ENCODE assay signal across 21 cellular contexts in the genomic region with DNA sequence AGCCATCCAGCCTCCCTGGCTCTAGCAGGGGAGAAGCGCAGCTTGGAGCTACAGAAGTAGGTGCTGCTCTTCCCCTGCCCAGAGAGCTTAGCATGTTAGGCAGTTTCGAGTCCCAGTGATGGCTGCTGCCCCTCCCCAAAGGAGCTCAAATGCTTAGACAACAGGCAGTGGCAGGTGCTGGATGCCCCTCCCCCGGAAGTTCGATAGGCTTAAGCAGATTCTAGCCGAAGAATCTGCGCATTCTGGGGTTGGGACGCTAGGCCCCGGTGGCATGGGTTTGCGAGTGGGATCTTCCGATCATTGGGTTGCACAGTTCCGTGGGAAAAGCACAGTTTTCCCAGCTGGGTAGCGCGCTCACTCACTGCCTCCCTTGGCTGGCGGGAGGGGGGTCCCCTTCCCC.
DNase-seq lines count a peak whose midpoint lies in the region; ATAC-seq, FAIRE-seq and TF ChIP-seq lines count a peak whose summit lies in the region.
"Had no signal": no experiment of that assay in that cellular context is flagged by ENCODE, and none has a peak within 500 bp of the region (broad histone marks: within the 10 kb centered on the region; RNA-seq: fewer than 3 reads in every experiment).

No MANE protein-coding gene starts in this region.

- no peak overlapping the region for H2BK120ac ChIP-seq in H1 (replicated peaks; ENCODE audit: low read depth, low read length)

- no peak overlapping the region for H3K23ac ChIP-seq in H1 (ENCODE audit: insufficient read length)

- peaks cover 10% of the 10 kb centered on the region for H3K9me3 Mint-ChIP-seq in GM23338
- H3K9me3 Mint-ChIP-seq in stimulated activated effector memory CD8-positive, alpha-beta T cell treated with anti-CD3 and anti-CD28 coated beads, Interleukin-12 subunit alpha, Interleukin-12 subunit beta, amount 100 ng/mL, for 72 hours = peaks cover 26% of the 10 kb centered on the region

- no peaks in the 10 kb centered on the region for H3K4me1 ChIP-seq in GM23338 (ENCODE audit: insufficient read depth)
- H3K4me1 ChIP-seq in H1 (replicated peaks in 1 of 4; ENCODE audit: control insufficient read depth in 3 of 4, insufficient read depth in 4 of 4, low read length in 3 of 4) = no peaks in the 10 kb centered on the region
- H3K4me1 ChIP-seq in spleen = no peaks in the 10 kb centered on the region
- H3K4me1 ChIP-seq in lower lobe of right lung = no peaks in the 10 kb centered on the region
- H3K4me1 ChIP-seq: A549; BLaER1 treated with 17β-estradiol and CSF1 and Interleukin-3, amounts not matched to agents 10 nM and 100 nM; Caco-2 had no signal

- no peak overlapping the region for H3K14ac ChIP-seq in H1 (ENCODE audit: insufficient read length)

- no peak overlapping the region for H4K91ac ChIP-seq in H1 (replicated peaks; ENCODE audit: insufficient read length, low read length)

- POLR2A ChIA-PET in H1 (lab: Charles Lee; ENCODE audit: partially characterized antibody) = no interaction called here

- intact Hi-C loops in spleen (cut with DNase I; ENCODE audit: low total_unique reads) = no loop called here
- intact Hi-C loops in lower lobe of right lung (cut with DNase I) = no loop called here

- 0 out of 2 replicates have a peak overlapping the region, but pooled peaks have one; percentile 29 for H2BK15ac ChIP-seq in H1 (ENCODE audit: low read length)

- H3K4me3 ChIP-seq in GM23338 (no peak overlapping the region), H1 (ENCODE audit: extremely low read depth in 1 of 4, insufficient read depth in 2 of 4, low read depth in 3 of 4, low read length in 4 of 4) (no peak overlapping the region), spleen (no peak overlapping the region), lower lobe of right lung (no peak overlapping the region)
- H3K4me3 ChIP-seq: A549; BLaER1 treated with 17β-estradiol and CSF1 and Interleukin-3, amounts not matched to agents 10 nM and 100 nM had no signal

- H3K36me3 ChIP-seq in GM23338 (ENCODE audit: insufficient read depth) = no peaks in the 10 kb centered on the region
- H3K36me3 ChIP-seq in H1 (ENCODE audit: control insufficient read depth in 2 of 4, insufficient read depth in 4 of 4, low read length in 3 of 4) = no peaks in the 10 kb centered on the region
- no peaks in the 10 kb centered on the region for H3K36me3 ChIP-seq in spleen
- no peaks in the 10 kb centered on the region for H3K36me3 ChIP-seq in lower lobe of right lung
- H3K36me3 ChIP-seq: BLaER1 treated with 17β-estradiol and CSF1 and Interleukin-3, amounts not matched to agents 10 nM and 100 nM had no signal

- DNase-seq in GM23338 (ENCODE audit: low spot score) (no peak), H1 (ENCODE audit: low read depth in 1 of 2, low spot score in 2 of 2) (no peak), spleen (peak; percentile 51), lower lobe of right lung (no peak)
- no peak for DNase-seq in stimulated activated effector memory CD8-positive, alpha-beta T cell treated with anti-CD3 and anti-CD28 coated beads, Interleukin-12 subunit alpha, Interleukin-12 subunit beta, amount 100 ng/mL, for 72 hours (ENCODE audit: low spot score in 2 of 2)
- DNase-seq: AML-193; Caco-2; Calu3; CD4-positive, alpha-beta T cell; CD8-positive, alpha-beta T cell; DMS79 treated with DMSO at 0.1 percent for 48 hours; GF-D8 had no signal

- H3K79me2 ChIP-seq in GM23338 (replicated peaks; ENCODE audit: insufficient read depth) (no peaks in the 10 kb centered on the region), H1 (ENCODE audit: control insufficient read depth in 1 of 2, insufficient read depth in 2 of 2, low read length in 2 of 2) (no peaks in the 10 kb centered on the region)

- 91% methylated on average over 14 of the region's 14 CpGs; no CpG with 5 or more reads in 1 of the 2 experiments for WGBS in H1 (ENCODE audit: extremely low coverage in 1 of 2, insufficient coverage in 1 of 2, insufficient read length in 1 of 2, insufficient replicate concordance in 2 of 2, low coverage in 1 of 2, low lambda C conversion rate in 2 of 2, missing lambda C conversion rate in 1 of 2), 2 experiments
- WGBS in spleen, 5 donors = 89 to 95% (median 91%) methylated on average over 11 to 14 of the region's 14 CpGs

- no peak overlapping the region for H3K18ac ChIP-seq in H1 (ENCODE audit: extremely low read depth, low read length)

- H3K9me3 ChIP-seq in H1 (ENCODE audit: insufficient read depth in 2 of 2, low read depth in 1 of 2, low read length in 1 of 2) = no peaks in the 10 kb centered on the region
- peaks cover 0 to 23% (median 10%) of the 10 kb centered on the region in 8 donors for H3K9me3 ChIP-seq in spleen
- no peaks in the 10 kb centered on the region for H3K9me3 ChIP-seq in lower lobe of right lung
- H3K9me3 ChIP-seq: A549, Caco-2 had no signal

- H3K27me3 ChIP-seq in GM23338 (ENCODE audit: insufficient read depth) (no peaks in the 10 kb centered on the region), H1 (replicated peaks in 1 of 4; ENCODE audit: control insufficient read depth in 3 of 4, extremely low read depth in 1 of 4, insufficient read depth in 3 of 4, low read length in 3 of 4) (no peaks in the 10 kb centered on the region), spleen (replicated peaks in 1 of 7) (no peaks in the 10 kb centered on the region), lower lobe of right lung (ENCODE audit: low read depth) (no peaks in the 10 kb centered on the region)
- H3K27me3 ChIP-seq: BLaER1 treated with 17β-estradiol and CSF1 and Interleukin-3, amounts not matched to agents 10 nM and 100 nM had no signal

- no peaks in the 10 kb centered on the region for H3K27me3 Mint-ChIP-seq in GM23338 (ENCODE audit: insufficient read depth, low read depth, poor library complexity)
- H3K27me3 Mint-ChIP-seq: B cell; CD4-positive, alpha-beta T cell had no signal

- H3K27ac Mint-ChIP-seq in GM23338 = no peak overlapping the region
- H3K27ac Mint-ChIP-seq in stimulated activated effector memory CD8-positive, alpha-beta T cell treated with anti-CD3 and anti-CD28 coated beads, Interleukin-12 subunit alpha, Interleukin-12 subunit beta, amount 100 ng/mL, for 72 hours = no peak overlapping the region
- H3K27ac Mint-ChIP-seq: B cell; CD4-positive, alpha-beta T cell; CD8-positive, alpha-beta T cell had no signal

- no peak overlapping the region for H2BK12ac ChIP-seq in H1 (ENCODE audit: low read depth, low read length)

- no peak for ATAC-seq in GM23338
- no peak for ATAC-seq in lower lobe of right lung
- ATAC-seq in stimulated activated effector memory CD8-positive, alpha-beta T cell treated with anti-CD3 and anti-CD28 coated beads, Interleukin-12 subunit alpha, Interleukin-12 subunit beta, amount 100 ng/mL, for 72 hours = no peak
- ATAC-seq: A549; CD8-positive, alpha-beta T cell had no signal

- no peak overlapping the region for H2AK5ac ChIP-seq in H1 (ENCODE audit: low read depth, low read length)

- H3K9me2 ChIP-seq in GM23338 (ENCODE audit: insufficient read depth) = peaks cover 5% of the 10 kb centered on the region; the same call in 1 of the 2 replicates

- no peak for FAIRE-seq in H1 (lab: Jason Lieb, UNC)
- FAIRE-seq: A549, D721Med, G401.6, GM12891, GM19239 had no signal

- TF ChIP-seq EP300 in H1 (IDR thresholded peaks at IDR 0.05; ENCODE audit: borderline replicate concordance in 1 of 2, low read depth in 2 of 2, low read length in 2 of 2) = no peak

- no peak overlapping the region for H4K8ac ChIP-seq in H1 (ENCODE audit: extremely low read depth, insufficient read depth, low read length)

- H3K4ac ChIP-seq in H1 (replicated peaks; ENCODE audit: insufficient read length, low read depth, low read length) = no peak overlapping the region

- no peaks in the 10 kb centered on the region for H3K23me2 ChIP-seq in H1 (ENCODE audit: low read depth, low read length)

- H3K79me1 ChIP-seq in H1 (ENCODE audit: low read depth, low read length) = no peaks in the 10 kb centered on the region

- TF ChIP-seq RAD21 in H1 (IDR thresholded peaks at IDR 0.05 in 1 of 2, conservative IDR thresholded peaks at IDR 0.05 in 1 of 2; ENCODE audit: low read depth in 2 of 2, low read length in 2 of 2) = no peak

- no peak overlapping the region for H3K56ac ChIP-seq in H1 (replicated peaks; ENCODE audit: insufficient read length, low read depth, low read length)

- H3F3A ChIP-seq in GM23338 (replicated peaks; ENCODE audit: low read depth) = no peaks in the 10 kb centered on the region

- CTCF ChIA-PET in H1 (lab: Charles Lee; ENCODE audit: partially characterized antibody) = interaction anchor here (0.6 to 1.4 kb wide), 2 partner anchors 19 to 147 kb away, joined by 4 read pairs; no protein-coding TSS in a partner anchor

- no peak overlapping the region for H2BK5ac ChIP-seq in H1 (ENCODE audit: low read depth, low read length)

- H3K27ac ChIP-seq in GM23338 (ENCODE audit: low read depth) = no peak overlapping the region
- H3K27ac ChIP-seq in H1 (ENCODE audit: low read depth, low read length) = no peak overlapping the region
- no peak overlapping the region for H3K27ac ChIP-seq in spleen
- no peak overlapping the region for H3K27ac ChIP-seq in lower lobe of right lung
- H3K27ac ChIP-seq: 22Rv1; A549; BLaER1 treated with 17β-estradiol and CSF1 and Interleukin-3, amounts not matched to agents 10 nM and 100 nM; C4-2B had no signal

- H2AFZ ChIP-seq in GM23338 (peak overlapping the region; percentile 28; the same call in 1 of the 2 replicates), H1 (ENCODE audit: low read length) (no peak overlapping the region)

- H4K5ac ChIP-seq in H1 (ENCODE audit: insufficient read length, low read depth, low read length) = no peak overlapping the region

- no peak overlapping the region for H2BK20ac ChIP-seq in H1 (ENCODE audit: low read length)

- H3K4me2 ChIP-seq in GM23338 = no peak overlapping the region
- H3K4me2 ChIP-seq in H1 (ENCODE audit: insufficient read depth in 1 of 2, low read depth in 2 of 2, low read length in 2 of 2) = no peak overlapping the region
- H3K4me2 ChIP-seq: A549; BLaER1 treated with 17β-estradiol and CSF1 and Interleukin-3, amounts not matched to agents 10 nM and 100 nM had no signal

- H4K20me1 ChIP-seq in GM23338 (replicated peaks; ENCODE audit: insufficient read depth) = no peaks in the 10 kb centered on the region
- H4K20me1 ChIP-seq in H1 (replicated peaks in 1 of 2; ENCODE audit: control insufficient read depth in 1 of 2, insufficient read depth in 2 of 2, low read length in 2 of 2) = no peaks in the 10 kb centered on the region
- H4K20me1 ChIP-seq: BLaER1 treated with 17β-estradiol and CSF1 and Interleukin-3, amounts not matched to agents 10 nM and 100 nM had no signal

- no peak overlapping the region for H3K9ac ChIP-seq in H1 (replicated peaks in 1 of 4; ENCODE audit: extremely low read depth in 1 of 4, low read depth in 3 of 4, low read length in 3 of 4)
- H3K9ac ChIP-seq: BLaER1 treated with 17β-estradiol and CSF1 and Interleukin-3, amounts not matched to agents 10 nM and 100 nM had no signal

- no peak for TF ChIP-seq CTCF in GM23338 (conservative IDR thresholded peaks at IDR 0.05; ENCODE audit: low read depth in 2 of 2)
- no peak for TF ChIP-seq CTCF in H1 (IDR thresholded peaks at IDR 0.05; ENCODE audit: control extremely low read depth in 1 of 3, insufficient read depth in 1 of 3, low read depth in 1 of 3, low read length in 3 of 3)
- no peak for TF ChIP-seq CTCF in spleen (IDR thresholded peaks at IDR 0.05 in 8 of 11, conservative IDR thresholded peaks at IDR 0.05 in 3 of 11)
- no peak for TF ChIP-seq CTCF in lower lobe of right lung (IDR thresholded peaks at IDR 0.05)

- peaks cover 13% of the 10 kb centered on the region for H3K36me3 Mint-ChIP-seq in GM23338 (ENCODE audit: low read depth)
- no peaks in the 10 kb centered on the region for H3K36me3 Mint-ChIP-seq in stimulated activated effector memory CD8-positive, alpha-beta T cell treated with anti-CD3 and anti-CD28 coated beads, Interleukin-12 subunit alpha, Interleukin-12 subunit beta, amount 100 ng/mL, for 72 hours
- H3K36me3 Mint-ChIP-seq: CD8-positive, alpha-beta T cell had no signal

- H3K4me1 Mint-ChIP-seq in GM23338 = no peaks in the 10 kb centered on the region
- no peaks in the 10 kb centered on the region for H3K4me1 Mint-ChIP-seq in stimulated activated effector memory CD8-positive, alpha-beta T cell treated with anti-CD3 and anti-CD28 coated beads, Interleukin-12 subunit alpha, Interleukin-12 subunit beta, amount 100 ng/mL, for 72 hours
- H3K4me1 Mint-ChIP-seq: B cell had no signal

- H3K4me3 Mint-ChIP-seq in GM23338 = no peak overlapping the region
- no peak overlapping the region for H3K4me3 Mint-ChIP-seq in stimulated activated effector memory CD8-positive, alpha-beta T cell treated with anti-CD3 and anti-CD28 coated beads, Interleukin-12 subunit alpha, Interleukin-12 subunit beta, amount 100 ng/mL, for 72 hours
- H3K4me3 Mint-ChIP-seq: B cell; CD4-positive, alpha-beta T cell; CD8-positive, alpha-beta T cell had no signal

- TF ChIP-seq POLR2A in H1 (IDR thresholded peaks at IDR 0.05; ENCODE audit: control extremely low read depth in 1 of 2, low read depth in 2 of 2, low read length in 2 of 2) = no peak
- no peak for TF ChIP-seq POLR2A in spleen (IDR thresholded peaks at IDR 0.05)
